1 cellular context compared by ENCODE assay signal in genomic region chr10:125021686-125022374, GRCh38.
TF ChIP-seq lines count a peak whose summit lies in the region.

No MANE protein-coding gene starts in this region.

TF ChIP-seq in GM23338, 12 proteins besides CTCF, POLR2A, EP300 and RAD21 (continued from another document):
- TF ChIP-seq, protein P1, sequence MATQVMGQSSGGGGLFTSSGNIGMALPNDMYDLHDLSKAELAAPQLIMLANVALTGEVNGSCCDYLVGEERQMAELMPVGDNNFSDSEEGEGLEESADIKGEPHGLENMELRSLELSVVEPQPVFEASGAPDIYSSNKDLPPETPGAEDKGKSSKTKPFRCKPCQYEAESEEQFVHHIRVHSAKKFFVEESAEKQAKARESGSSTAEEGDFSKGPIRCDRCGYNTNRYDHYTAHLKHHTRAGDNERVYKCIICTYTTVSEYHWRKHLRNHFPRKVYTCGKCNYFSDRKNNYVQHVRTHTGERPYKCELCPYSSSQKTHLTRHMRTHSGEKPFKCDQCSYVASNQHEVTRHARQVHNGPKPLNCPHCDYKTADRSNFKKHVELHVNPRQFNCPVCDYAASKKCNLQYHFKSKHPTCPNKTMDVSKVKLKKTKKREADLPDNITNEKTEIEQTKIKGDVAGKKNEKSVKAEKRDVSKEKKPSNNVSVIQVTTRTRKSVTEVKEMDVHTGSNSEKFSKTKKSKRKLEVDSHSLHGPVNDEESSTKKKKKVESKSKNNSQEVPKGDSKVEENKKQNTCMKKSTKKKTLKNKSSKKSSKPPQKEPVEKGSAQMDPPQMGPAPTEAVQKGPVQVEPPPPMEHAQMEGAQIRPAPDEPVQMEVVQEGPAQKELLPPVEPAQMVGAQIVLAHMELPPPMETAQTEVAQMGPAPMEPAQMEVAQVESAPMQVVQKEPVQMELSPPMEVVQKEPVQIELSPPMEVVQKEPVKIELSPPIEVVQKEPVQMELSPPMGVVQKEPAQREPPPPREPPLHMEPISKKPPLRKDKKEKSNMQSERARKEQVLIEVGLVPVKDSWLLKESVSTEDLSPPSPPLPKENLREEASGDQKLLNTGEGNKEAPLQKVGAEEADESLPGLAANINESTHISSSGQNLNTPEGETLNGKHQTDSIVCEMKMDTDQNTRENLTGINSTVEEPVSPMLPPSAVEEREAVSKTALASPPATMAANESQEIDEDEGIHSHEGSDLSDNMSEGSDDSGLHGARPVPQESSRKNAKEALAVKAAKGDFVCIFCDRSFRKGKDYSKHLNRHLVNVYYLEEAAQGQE (IDR thresholded peaks at IDR 0.05; ENCODE audit: unreplicated experiment): no peak
- TF ChIP-seq JUNB (IDR thresholded peaks at IDR 0.05; ENCODE audit: unreplicated experiment): no peak
- TF ChIP-seq, protein P2, sequence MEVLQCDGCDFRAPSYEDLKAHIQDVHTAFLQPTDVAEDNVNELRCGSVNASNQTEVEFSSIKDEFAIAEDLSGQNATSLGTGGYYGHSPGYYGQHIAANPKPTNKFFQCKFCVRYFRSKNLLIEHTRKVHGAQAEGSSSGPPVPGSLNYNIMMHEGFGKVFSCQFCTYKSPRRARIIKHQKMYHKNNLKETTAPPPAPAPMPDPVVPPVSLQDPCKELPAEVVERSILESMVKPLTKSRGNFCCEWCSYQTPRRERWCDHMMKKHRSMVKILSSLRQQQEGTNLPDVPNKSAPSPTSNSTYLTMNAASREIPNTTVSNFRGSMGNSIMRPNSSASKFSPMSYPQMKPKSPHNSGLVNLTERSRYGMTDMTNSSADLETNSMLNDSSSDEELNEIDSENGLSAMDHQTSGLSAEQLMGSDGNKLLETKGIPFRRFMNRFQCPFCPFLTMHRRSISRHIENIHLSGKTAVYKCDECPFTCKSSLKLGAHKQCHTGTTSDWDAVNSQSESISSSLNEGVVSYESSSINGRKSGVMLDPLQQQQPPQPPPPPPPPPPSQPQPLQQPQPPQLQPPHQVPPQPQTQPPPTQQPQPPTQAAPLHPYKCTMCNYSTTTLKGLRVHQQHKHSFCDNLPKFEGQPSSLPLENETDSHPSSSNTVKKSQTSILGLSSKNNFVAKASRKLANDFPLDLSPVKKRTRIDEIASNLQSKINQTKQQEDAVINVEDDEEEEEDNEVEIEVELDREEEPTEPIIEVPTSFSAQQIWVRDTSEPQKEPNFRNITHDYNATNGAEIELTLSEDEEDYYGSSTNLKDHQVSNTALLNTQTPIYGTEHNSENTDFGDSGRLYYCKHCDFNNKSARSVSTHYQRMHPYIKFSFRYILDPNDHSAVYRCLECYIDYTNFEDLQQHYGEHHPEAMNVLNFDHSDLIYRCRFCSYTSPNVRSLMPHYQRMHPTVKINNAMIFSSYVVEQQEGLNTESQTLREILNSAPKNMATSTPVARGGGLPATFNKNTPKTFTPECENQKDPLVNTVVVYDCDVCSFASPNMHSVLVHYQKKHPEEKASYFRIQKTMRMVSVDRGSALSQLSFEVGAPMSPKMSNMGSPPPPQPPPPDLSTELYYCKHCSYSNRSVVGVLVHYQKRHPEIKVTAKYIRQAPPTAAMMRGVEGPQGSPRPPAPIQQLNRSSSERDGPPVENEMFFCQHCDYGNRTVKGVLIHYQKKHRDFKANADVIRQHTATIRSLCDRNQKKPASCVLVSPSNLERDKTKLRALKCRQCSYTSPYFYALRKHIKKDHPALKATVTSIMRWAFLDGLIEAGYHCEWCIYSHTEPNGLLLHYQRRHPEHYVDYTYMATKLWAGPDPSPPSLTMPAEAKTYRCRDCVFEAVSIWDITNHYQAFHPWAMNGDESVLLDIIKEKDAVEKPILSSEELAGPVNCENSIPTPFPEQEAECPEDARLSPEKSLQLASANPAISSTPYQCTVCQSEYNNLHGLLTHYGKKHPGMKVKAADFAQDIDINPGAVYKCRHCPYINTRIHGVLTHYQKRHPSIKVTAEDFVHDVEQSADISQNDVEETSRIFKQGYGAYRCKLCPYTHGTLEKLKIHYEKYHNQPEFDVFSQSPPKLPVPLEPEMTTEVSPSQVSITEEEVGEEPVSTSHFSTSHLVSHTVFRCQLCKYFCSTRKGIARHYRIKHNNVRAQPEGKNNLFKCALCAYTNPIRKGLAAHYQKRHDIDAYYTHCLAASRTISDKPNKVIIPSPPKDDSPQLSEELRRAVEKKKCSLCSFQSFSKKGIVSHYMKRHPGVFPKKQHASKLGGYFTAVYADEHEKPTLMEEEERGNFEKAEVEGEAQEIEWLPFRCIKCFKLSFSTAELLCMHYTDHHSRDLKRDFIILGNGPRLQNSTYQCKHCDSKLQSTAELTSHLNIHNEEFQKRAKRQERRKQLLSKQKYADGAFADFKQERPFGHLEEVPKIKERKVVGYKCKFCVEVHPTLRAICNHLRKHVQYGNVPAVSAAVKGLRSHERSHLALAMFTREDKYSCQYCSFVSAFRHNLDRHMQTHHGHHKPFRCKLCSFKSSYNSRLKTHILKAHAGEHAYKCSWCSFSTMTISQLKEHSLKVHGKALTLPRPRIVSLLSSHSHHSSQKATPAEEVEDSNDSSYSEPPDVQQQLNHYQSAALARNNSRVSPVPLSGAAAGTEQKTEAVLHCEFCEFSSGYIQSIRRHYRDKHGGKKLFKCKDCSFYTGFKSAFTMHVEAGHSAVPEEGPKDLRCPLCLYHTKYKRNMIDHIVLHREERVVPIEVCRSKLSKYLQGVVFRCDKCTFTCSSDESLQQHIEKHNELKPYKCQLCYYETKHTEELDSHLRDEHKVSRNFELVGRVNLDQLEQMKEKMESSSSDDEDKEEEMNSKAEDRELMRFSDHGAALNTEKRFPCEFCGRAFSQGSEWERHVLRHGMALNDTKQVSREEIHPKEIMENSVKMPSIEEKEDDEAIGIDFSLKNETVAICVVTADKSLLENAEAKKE (CRISPR knock-in tag; IDR thresholded peaks at IDR 0.05): no peak
- no peak for TF ChIP-seq CREB1 (CRISPR knock-in tag; IDR thresholded peaks at IDR 0.05; ENCODE audit: low read depth)
- no peak for TF ChIP-seq ZNF114 (CRISPR knock-in tag; IDR thresholded peaks at IDR 0.05)
- TF ChIP-seq EZH2 (IDR thresholded peaks at IDR 0.05; ENCODE audit: low read depth, unreplicated experiment): no peak
- no peak for TF ChIP-seq STAT1 (IDR thresholded peaks at IDR 0.05; ENCODE audit: unreplicated experiment)
- TF ChIP-seq, protein P3, sequence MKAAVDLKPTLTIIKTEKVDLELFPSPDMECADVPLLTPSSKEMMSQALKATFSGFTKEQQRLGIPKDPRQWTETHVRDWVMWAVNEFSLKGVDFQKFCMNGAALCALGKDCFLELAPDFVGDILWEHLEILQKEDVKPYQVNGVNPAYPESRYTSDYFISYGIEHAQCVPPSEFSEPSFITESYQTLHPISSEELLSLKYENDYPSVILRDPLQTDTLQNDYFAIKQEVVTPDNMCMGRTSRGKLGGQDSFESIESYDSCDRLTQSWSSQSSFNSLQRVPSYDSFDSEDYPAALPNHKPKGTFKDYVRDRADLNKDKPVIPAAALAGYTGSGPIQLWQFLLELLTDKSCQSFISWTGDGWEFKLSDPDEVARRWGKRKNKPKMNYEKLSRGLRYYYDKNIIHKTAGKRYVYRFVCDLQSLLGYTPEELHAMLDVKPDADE (IDR thresholded peaks at IDR 0.05): no peak
TF ChIP-seq in GM23338: peak in this region for 0.
